8 cellular contexts compared by ENCODE assay signal in the genomic region with DNA sequence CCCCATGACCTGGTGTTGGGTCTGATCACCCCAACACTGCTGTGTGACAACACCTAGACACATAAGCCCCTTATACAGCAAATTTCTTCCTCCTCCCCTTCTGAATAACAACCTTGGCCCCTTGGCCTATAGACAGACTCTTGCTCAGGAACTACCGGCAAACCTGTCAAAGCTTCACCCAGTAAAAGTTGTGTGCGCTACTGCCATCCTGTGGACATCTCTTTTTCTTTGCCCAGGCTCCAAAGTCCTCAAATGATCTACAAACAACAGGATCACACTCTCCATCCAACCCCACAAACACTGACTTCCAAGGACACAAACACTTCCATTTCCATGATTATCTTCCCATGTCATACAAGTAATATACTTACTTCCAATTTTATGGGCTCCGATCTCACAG.
DNase-seq lines count a peak whose midpoint lies in the region; ATAC-seq, FAIRE-seq and TF ChIP-seq lines count a peak whose summit lies in the region.
"Not testable (repeated sequence)": the region's sequence is repeated elsewhere in the genome, so short reads cannot be mapped to it uniquely, and the experiment has no call there.

No MANE protein-coding gene starts in this region.

- ATAC-seq in A549 (peak; percentile 73 to 81; a peak in 5 of 6 replicates), HG02885 (IDR thresholded peaks at IDR 0.05; ENCODE audit: poor library complexity, unreplicated experiment) (peak; percentile 72), PC-3 (peak; percentile 42; the same call in 1 of the 2 replicates)

- 45% methylated on average over 3 of the region's 3 CpGs for WGBS in A549 (ENCODE audit: missing lambda C conversion rate)

- DNase-seq in A549 (ENCODE audit: low read depth in 1 of 2, low spot score in 1 of 2) (peak; percentile 0 to 33), PC-3 (peak; percentile 25), kidney tubule cell (ENCODE audit: low spot score) (peak; percentile 7)
- not testable (repeated sequence) for DNase-seq in GM06990 (ENCODE audit: extremely low read depth, insufficient read length); GM19239 (ENCODE audit: insufficient read length, low spot score); astrocyte (ENCODE audit: low read depth)

- not testable (repeated sequence) for H3K9me3 ChIP-seq in A549; Loucy (ENCODE audit: insufficient read depth, low read depth, low read length); PC-3 (ENCODE audit: low read length); astrocyte (ENCODE audit: insufficient read depth, low read depth, low read length)

- not testable (repeated sequence) for H3F3A ChIP-seq in Loucy (ENCODE audit: low read depth); PC-3 (ENCODE audit: low read length, unreplicated experiment)

- POLR2A ChIA-PET in A549 (lab: Yijun Ruan, JAX); PC-3 (lab: Charles Lee; ENCODE audit: unreplicated experiment): not testable (repeated sequence)

- H3K27ac Mint-ChIP-seq in astrocyte (ENCODE audit: unreplicated experiment) = not testable (repeated sequence)

- H3K36me3 Mint-ChIP-seq in astrocyte (ENCODE audit: low read depth, unreplicated experiment) = not testable (repeated sequence)

- not testable (repeated sequence) for H3K79me2 ChIP-seq in Loucy (ENCODE audit: insufficient read depth, low read length); PC-3 (ENCODE audit: low read length); astrocyte (ENCODE audit: insufficient read depth, low read length)

- TF ChIP-seq EP300 in A549 (IDR thresholded peaks at IDR 0.05) = not testable (repeated sequence)

- not testable (repeated sequence) for H3K9me3 Mint-ChIP-seq in astrocyte (ENCODE audit: unreplicated experiment)

- H3K4me3 Mint-ChIP-seq in astrocyte (ENCODE audit: unreplicated experiment) = not testable (repeated sequence)

- H3K27me3 Mint-ChIP-seq in astrocyte (ENCODE audit: low read depth, unreplicated experiment) = not testable (repeated sequence)

- not testable (repeated sequence) for H3K27ac ChIP-seq in A549; PC-3 (ENCODE audit: low read length); astrocyte (ENCODE audit: low read depth, low read length)

- not testable (repeated sequence) for H3K4me2 ChIP-seq in A549; Loucy (ENCODE audit: low read depth, low read length, poor library complexity, severe bottlenecking); PC-3 (ENCODE audit: low read length); astrocyte (ENCODE audit: low read length)

- intact Hi-C loops in PC-3 (cut with micrococcal nuclease) = not testable (repeated sequence)

- BruUV-seq in PC-3 (replicated peaks; lab: Mats Ljungman, UMichigan) = not testable (repeated sequence)

- TF ChIP-seq RAD21 in A549 (conservative IDR thresholded peaks at IDR 0.05 in 1 of 2, IDR thresholded peaks at IDR 0.05 in 1 of 2) = peak in 1 of 2 experiments; percentile 27; a peak in 1 of 5 replicates

- not testable (repeated sequence) for H3K4me3 ChIP-seq in A549; GM06990 (replicated peaks; ENCODE audit: low read depth, low read length); Loucy (ENCODE audit: low read length, poor library complexity, severe bottlenecking); PC-3 (ENCODE audit: low read length); astrocyte (ENCODE audit: insufficient read depth, low read depth, low read length)

- not testable (repeated sequence) for H3K9ac ChIP-seq in Loucy (ENCODE audit: low read depth, low read length, poor library complexity, severe bottlenecking); PC-3 (ENCODE audit: low read length); astrocyte (ENCODE audit: low read length)

- not testable (repeated sequence) for H4K20me1 ChIP-seq in Loucy (ENCODE audit: insufficient read depth, low read length, poor library complexity, severe bottlenecking); PC-3 (ENCODE audit: low read length); astrocyte (ENCODE audit: insufficient read depth, low read length)

- not testable (repeated sequence) for H3K4me1 Mint-ChIP-seq in astrocyte (ENCODE audit: low read depth, unreplicated experiment)

- H3K4me1 ChIP-seq in A549; Loucy (ENCODE audit: insufficient read depth, low read length, poor library complexity, severe bottlenecking); PC-3 (ENCODE audit: insufficient read depth, low read length); astrocyte (ENCODE audit: insufficient read depth, low read length): not testable (repeated sequence)

- not testable (repeated sequence) for H2AFZ ChIP-seq in Loucy (ENCODE audit: low read length); PC-3 (ENCODE audit: low read length); astrocyte (ENCODE audit: low read depth, low read length)

- not testable (repeated sequence) for FAIRE-seq in A549 (lab: Jason Lieb, UNC)
- peak; percentile 81 for FAIRE-seq in GM19239 (lab: Jason Lieb, UNC)
- FAIRE-seq in astrocyte (lab: Jason Lieb, UNC) = peak; percentile 32

- not testable (repeated sequence) for H3K9me2 ChIP-seq in Loucy (replicated peaks; ENCODE audit: low read depth, low read length); PC-3 (replicated peaks; ENCODE audit: low read length)

- TF ChIP-seq POLR2A in A549 (IDR thresholded peaks at IDR 0.05; ENCODE audit: low read length) = not testable (repeated sequence)

- CTCF ChIA-PET in A549 (lab: Yijun Ruan, JAX); PC-3 (lab: Charles Lee): not testable (repeated sequence)

- H3K27me3 ChIP-seq in GM06990 (replicated peaks; ENCODE audit: control insufficient read depth, insufficient read depth, low read length); Loucy (ENCODE audit: insufficient read depth, low read length, poor library complexity, severe bottlenecking); PC-3 (ENCODE audit: low read length); astrocyte (ENCODE audit: insufficient read depth, low read length): not testable (repeated sequence)

- TF ChIP-seq CTCF in A549 (IDR thresholded peaks at IDR 0.05) (peak; percentile 13; the same call in 2 of the 3 replicates), GM06990 (IDR thresholded peaks at IDR 0.05; ENCODE audit: insufficient read depth, low read length, poor library complexity, severe bottlenecking) (peak; percentile 47), Loucy (conservative IDR thresholded peaks at IDR 0.05; ENCODE audit: low read length) (peak; percentile 29), PC-3 (conservative IDR thresholded peaks at IDR 0.05; ENCODE audit: low read depth, low read length) (peak; percentile 25; the same call in 1 of the 2 replicates)
- TF ChIP-seq CTCF in astrocyte (IDR thresholded peaks at IDR 0.05; ENCODE audit: insufficient read depth, low read depth, low read length) = not testable (repeated sequence)

- H3K36me3 ChIP-seq in GM06990 (ENCODE audit: control insufficient read depth, insufficient read depth, low read length); Loucy (ENCODE audit: insufficient read depth, low read length); PC-3 (ENCODE audit: low read depth, low read length); astrocyte (ENCODE audit: insufficient read depth, low read length): not testable (repeated sequence)

TF ChIP-seq in A549, 52 proteins besides CTCF, POLR2A, EP300 and RAD21:
- 0 out of 3 replicates have a peak, but pooled peaks have one; percentile 10 for TF ChIP-seq SMC3 (IDR thresholded peaks at IDR 0.05)
